8 cellular contexts compared by ENCODE assay signal in the genomic region with DNA sequence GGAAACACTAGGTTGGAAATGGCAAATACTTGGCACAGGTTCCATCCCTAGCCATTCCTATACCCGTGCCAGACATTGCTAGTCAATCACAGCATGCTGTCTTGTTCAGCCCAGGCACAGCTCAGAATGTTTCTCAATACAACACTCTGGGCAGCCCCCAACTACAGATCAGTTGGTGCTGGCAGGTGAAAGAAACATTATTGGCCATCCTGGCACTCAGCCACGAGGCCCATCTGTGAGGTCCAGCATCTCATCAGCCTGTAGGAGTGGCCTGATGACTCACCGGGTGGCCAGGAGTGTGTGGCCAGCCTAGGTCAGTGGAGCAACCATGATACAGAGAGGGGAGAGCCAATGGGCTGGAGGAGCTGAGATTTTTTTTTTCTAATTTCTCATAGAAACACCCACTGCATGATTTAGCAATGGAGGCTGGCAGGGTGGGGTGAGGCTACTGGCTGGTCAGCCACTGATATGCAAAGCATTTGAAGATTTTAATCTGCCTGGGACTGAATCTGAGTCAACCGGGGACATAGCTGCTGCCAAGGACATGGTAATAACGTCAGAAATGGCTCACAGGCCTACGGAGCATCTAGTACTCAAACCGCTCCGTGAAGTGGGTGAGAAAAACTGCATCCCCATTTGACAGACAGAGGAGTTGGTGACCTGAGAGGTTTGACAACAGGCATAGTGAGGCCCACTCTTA. TPM values are rescaled to one million over a fixed set of nuclear protein-coding genes. Genes with fewer than 3 reads are reported as not detected.
DNase-seq lines count a peak whose midpoint lies in the region; FAIRE-seq and TF ChIP-seq lines count a peak whose summit lies in the region.

No MANE protein-coding gene starts in this region.

- intact Hi-C loops in head of caudate nucleus (cut with DNase I) = no loop called here

- no peak for TF ChIP-seq CTCF in choroid plexus epithelial cell (conservative IDR thresholded peaks at IDR 0.05; ENCODE audit: low read depth, low read length)

- H3K9ac ChIP-seq in mucosa of rectum (ENCODE audit: low read depth in 1 of 2, low read length in 2 of 2) = no peak overlapping the region

- DNase-seq in COLO829 (ENCODE audit: low spot score) (peak; percentile 21), NCI-H460 (ENCODE audit: extremely low read depth, low read depth) (peak; percentile 76), choroid plexus epithelial cell (ENCODE audit: low read depth) (peak; percentile 85), GM19240 (ENCODE audit: insufficient read length, low spot score) (no peak), OCI-M2 (lab: John Stamatoyannopoulos, UW; ENCODE audit: unreplicated experiment) (no peak), head of caudate nucleus (no peak), GM12891 (ENCODE audit: insufficient read length, low spot score) (no peak)

- peaks cover 11 to 14% of the 10 kb centered on the region in 2 donors for H3K4me1 ChIP-seq in mucosa of rectum (ENCODE audit: control insufficient read depth in 2 of 2, insufficient read depth in 2 of 2, low read length in 2 of 2)

- no peaks in the 10 kb centered on the region for H3K36me3 ChIP-seq in mucosa of rectum (ENCODE audit: control insufficient read depth in 2 of 2, insufficient read depth in 2 of 2, low read length in 2 of 2)

- H3K4me3 ChIP-seq in choroid plexus epithelial cell (ENCODE audit: low read depth, low read length) = no peak overlapping the region
- no peak overlapping the region for H3K4me3 ChIP-seq in mucosa of rectum (ENCODE audit: low read length in 2 of 2)

- H3K9me3 ChIP-seq in mucosa of rectum (ENCODE audit: control insufficient read depth in 2 of 2, low read length in 2 of 2) = no peaks in the 10 kb centered on the region

- TF ChIP-seq POLR2A in GM12891 (IDR thresholded peaks at IDR 0.05; ENCODE audit: low read depth, low read length) = no peak

- H3K27me3 ChIP-seq in mucosa of rectum (ENCODE audit: control insufficient read depth in 2 of 2, insufficient read depth in 2 of 2, low read length in 2 of 2) = no peaks in the 10 kb centered on the region

- peak overlapping the region; percentile 29 to 32 for H3K27ac ChIP-seq in mucosa of rectum (ENCODE audit: low read depth in 2 of 2, low read length in 2 of 2)

- FAIRE-seq in GM12891 (lab: Jason Lieb, UNC) = no peak

TF ChIP-seq in GM12891, 5 proteins besides CTCF, POLR2A, EP300 and RAD21:
- no peak for TF ChIP-seq PAX5 (IDR thresholded peaks at IDR 0.05; ENCODE audit: insufficient read depth, low read length, severe bottlenecking)
- TF ChIP-seq SPI1 (IDR thresholded peaks at IDR 0.05; ENCODE audit: low read depth, low read length) = no peak
- TF ChIP-seq TAF1 (IDR thresholded peaks at IDR 0.05; ENCODE audit: low read depth, low read length) = no peak
- no peak for TF ChIP-seq POLR2AphosphoS5 (IDR thresholded peaks at IDR 0.05; ENCODE audit: low read depth, low read length)
- no peak for TF ChIP-seq POU2F2 (IDR thresholded peaks at IDR 0.05; ENCODE audit: low read depth, low read length)

RNA-seq across cellular contexts. Expression of gene MYO18B, which starts 5.4 kb away (rescaled TPM):
- total RNA-seq in NCI-H460 (2014; rRNA removed; shearing (Covaris generic)) = 0.05 TPM in 1 of 2 replicates, not detected in the other
- 0.12 TPM in 1 of 2 replicates, not detected in the other for polyA plus RNA-seq in NCI-H460 (2014; cell fraction: nucleus; rRNA removed)
- polyA plus RNA-seq in GM12891 (2012; ENCODE audit: low read depth, missing spikeins) = 3.1 TPM

Comparison
In these comparisons a context has a peak if more than half of its experiments do, and no peak if none do; other contexts are left out.
1. DNase-seq: peak in COLO829 (single experiment), NCI-H460 (single experiment) and choroid plexus epithelial cell (single experiment); none in GM19240 (single experiment), OCI-M2 (single experiment), head of caudate nucleus (0 of 42) and GM12891 (single experiment).